ENCODE assay signal across 1 cellular context in genomic region chr12:1773937-1774655, GRCh38.
TF ChIP-seq lines count a peak whose summit lies in the region.

No MANE protein-coding gene starts in this region.

TF ChIP-seq in HepG2, 621 proteins besides CTCF, POLR2A, EP300 and RAD21 (continued from another document):
- TF ChIP-seq ZBTB14 (CRISPR knock-in tag; IDR thresholded peaks at IDR 0.05) = no peak
- no peak for TF ChIP-seq TOE1 (CRISPR knock-in tag; IDR thresholded peaks at IDR 0.05)
- TF ChIP-seq MLLT10 (CRISPR knock-in tag; IDR thresholded peaks at IDR 0.05) = no peak
- no peak for TF ChIP-seq MATR3 (CRISPR knock-in tag; IDR thresholded peaks at IDR 0.05)
- TF ChIP-seq ADNP (CRISPR knock-in tag; IDR thresholded peaks at IDR 0.05) = no peak
- TF ChIP-seq ZNF850 (CRISPR knock-in tag; conservative IDR thresholded peaks at IDR 0.05) = no peak
- TF ChIP-seq REPIN1 (CRISPR knock-in tag; IDR thresholded peaks at IDR 0.05; ENCODE audit: borderline replicate concordance, low read depth) = no peak
- no peak for TF ChIP-seq MED13 (CRISPR knock-in tag; IDR thresholded peaks at IDR 0.05)
- no peak for TF ChIP-seq RBAK (CRISPR knock-in tag; IDR thresholded peaks at IDR 0.05)
- no peak for TF ChIP-seq EEA1 (CRISPR knock-in tag; IDR thresholded peaks at IDR 0.05; ENCODE audit: borderline replicate concordance)
- TF ChIP-seq ZNF572 (CRISPR knock-in tag; IDR thresholded peaks at IDR 0.05) = no peak
- no peak for TF ChIP-seq RFXANK (CRISPR knock-in tag; IDR thresholded peaks at IDR 0.05)
